In the genomic region with DNA sequence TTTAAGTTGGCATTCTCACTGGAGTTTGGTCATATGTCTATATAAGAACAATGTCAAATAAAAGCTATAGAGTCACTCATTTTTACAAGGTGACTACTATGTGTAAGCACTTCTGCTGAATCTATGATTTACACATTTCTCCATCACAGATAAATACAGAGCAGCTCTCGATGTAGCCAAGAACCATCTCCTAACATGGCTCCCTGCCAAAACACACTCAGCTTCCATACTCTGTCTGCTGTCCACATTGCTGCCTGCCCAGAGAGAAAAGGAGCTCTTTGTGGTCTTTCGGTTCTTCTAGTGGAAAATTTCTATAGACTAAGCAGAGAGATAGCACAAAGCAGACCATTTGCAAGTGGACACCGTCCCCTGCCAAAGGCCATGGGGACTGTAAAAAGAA, we compare ENCODE assay signal across 12 cellular contexts.
A peak's percentile ranks its signal among the peaks of the same experiment; 100 is the strongest.
DNase-seq lines count a peak whose midpoint lies in the region; ATAC-seq and TF ChIP-seq lines count a peak whose summit lies in the region.
"Had no signal": no experiment of that assay in that cellular context is flagged by ENCODE, and none has a peak within 500 bp of the region (broad histone marks: within the 10 kb centered on the region; RNA-seq: fewer than 3 reads in every experiment).

No MANE protein-coding gene starts in this region.

- POLR2A ChIA-PET in MCF 10A (lab: Yijun Ruan, JAX), result no interaction called here
- POLR2A ChIA-PET in Panc1 (lab: Charles Lee), result no interaction called here
- POLR2A ChIA-PET in PC-9 (lab: Charles Lee; ENCODE audit: unreplicated experiment), result no interaction called here

- peaks cover 8% of the 10 kb centered on the region for H3K4me1 Mint-ChIP-seq in MCF 10A (ENCODE audit: insufficient read depth, unreplicated experiment)
- H3K4me1 Mint-ChIP-seq: activated B cell treated with CpG ODN at 0.5 μM for 24 hours, B cell had no signal

- H3K27ac Mint-ChIP-seq in MCF 10A (ENCODE audit: low read depth, unreplicated experiment), result no peak overlapping the region
- H3K27ac Mint-ChIP-seq: activated B cell treated with CpG ODN at 0.5 μM for 24 hours, B cell had no signal

- ATAC-seq in Panc1 (0 out of 2 replicates have a peak, but pooled peaks have one; percentile 26), gastroesophageal sphincter (peak; percentile 55), GM18502 (IDR thresholded peaks at IDR 0.05; ENCODE audit: poor library complexity, unreplicated experiment) (no peak)
- ATAC-seq: upper lobe of right lung had no signal

- H3K36me3 ChIP-seq in breast epithelium, result no peaks in the 10 kb centered on the region
- H3K36me3 ChIP-seq in Panc1 (ENCODE audit: control insufficient read depth, insufficient read depth, low read length), result no peaks in the 10 kb centered on the region
- no peaks in the 10 kb centered on the region for H3K36me3 ChIP-seq in gastroesophageal sphincter
- H3K36me3 ChIP-seq in testis (ENCODE audit: low read depth, missing control alignments), result no peaks in the 10 kb centered on the region
- H3K36me3 ChIP-seq in PC-9 (ENCODE audit: low read depth), result no peaks in the 10 kb centered on the region
- H3K36me3 ChIP-seq: upper lobe of right lung had no signal

- CTCF ChIA-PET in MCF 10A (lab: Yijun Ruan, JAX) (interaction anchor here (0.7 to 1.1 kb wide), 2 partner anchors 8 to 9 kb away, joined by 3 read pairs; no protein-coding TSS in a partner anchor), Panc1 (lab: Charles Lee) (no interaction called here), PC-9 (lab: Charles Lee) (no interaction called here)

- H3K4me2 ChIP-seq in PC-9, result no peak overlapping the region

- TF ChIP-seq POLR2A in breast epithelium (IDR thresholded peaks at IDR 0.05) (no peak), gastroesophageal sphincter (IDR thresholded peaks at IDR 0.05) (no peak), testis (IDR thresholded peaks at IDR 0.05) (no peak)

- no peak for TF ChIP-seq CTCF in MCF 10A (IDR thresholded peaks at IDR 0.05; ENCODE audit: unreplicated experiment)
- no peak for TF ChIP-seq CTCF in breast epithelium (IDR thresholded peaks at IDR 0.05)
- TF ChIP-seq CTCF in Panc1 (IDR thresholded peaks at IDR 0.05), result no peak
- no peak for TF ChIP-seq CTCF in gastroesophageal sphincter (IDR thresholded peaks at IDR 0.05)
- TF ChIP-seq CTCF in testis (IDR thresholded peaks at IDR 0.05), result no peak
- TF ChIP-seq CTCF in PC-9 (conservative IDR thresholded peaks at IDR 0.05), result no peak

- no peaks in the 10 kb centered on the region for H3K36me3 Mint-ChIP-seq in MCF 10A (ENCODE audit: insufficient read depth, unreplicated experiment)

- H3K4me3 ChIP-seq in breast epithelium, result peak overlapping the region in 1 of 3 donors; percentile 4
- no peak overlapping the region for H3K4me3 ChIP-seq in Panc1 (ENCODE audit: low read depth in 2 of 2, low read length in 2 of 2)
- no peak overlapping the region for H3K4me3 ChIP-seq in gastroesophageal sphincter
- no peak overlapping the region for H3K4me3 ChIP-seq in testis
- no peak overlapping the region for H3K4me3 ChIP-seq in PC-9
- H3K4me3 ChIP-seq: upper lobe of right lung had no signal

- H3K4me3 Mint-ChIP-seq in MCF 10A (ENCODE audit: unreplicated experiment), result no peak overlapping the region
- H3K4me3 Mint-ChIP-seq: activated B cell treated with CpG ODN at 0.5 μM for 24 hours, B cell had no signal

- peak; percentile 42 for DNase-seq in MCF 10A (ENCODE audit: unreplicated experiment)
- DNase-seq in breast epithelium (ENCODE audit: low spot score in 2 of 2), result no peak
- no peak for DNase-seq in Panc1 (ENCODE audit: low read depth, low spot score)
- DNase-seq in testis, result peak; percentile 40
- no peak for DNase-seq in PC-9
- DNase-seq in retina, result no peak
- DNase-seq: activated B cell treated with CpG ODN at 0.5 μM for 24 hours; effector memory CD4-positive, alpha-beta T cell; upper lobe of right lung had no signal

- no peaks in the 10 kb centered on the region for H3K27me3 ChIP-seq in breast epithelium
- H3K27me3 ChIP-seq in Panc1 (ENCODE audit: control insufficient read depth, insufficient read depth, low read length), result no peaks in the 10 kb centered on the region
- no peaks in the 10 kb centered on the region for H3K27me3 ChIP-seq in gastroesophageal sphincter
- no peaks in the 10 kb centered on the region for H3K27me3 ChIP-seq in testis
- no peaks in the 10 kb centered on the region for H3K27me3 ChIP-seq in PC-9 (ENCODE audit: insufficient read depth, low read depth)
- H3K27me3 ChIP-seq: upper lobe of right lung had no signal

- H3K79me2 ChIP-seq in PC-9 (ENCODE audit: low read depth), result no peaks in the 10 kb centered on the region

- no peaks in the 10 kb centered on the region for H3K9me2 ChIP-seq in PC-9 (ENCODE audit: insufficient read depth)

- H3K27me3 Mint-ChIP-seq in MCF 10A (ENCODE audit: insufficient read depth, unreplicated experiment), result no peaks in the 10 kb centered on the region

- no peaks in the 10 kb centered on the region for H4K20me1 ChIP-seq in PC-9 (ENCODE audit: insufficient read depth)

- 0 to 3% methylated on average over 3 of the region's 3 CpGs for WGBS in gastroesophageal sphincter (ENCODE audit: low coverage in 1 of 2), 2 donors
- WGBS in testis, 2 donors, result 32 to 58% methylated on average over 3 of the region's 3 CpGs

- in situ Hi-C loops in Panc1 (cut with HindIII; ENCODE audit: low pct_unique_long_range_greater_than_20kb, low sequenced_read_pairs), result no loop called here

- H3K4me1 ChIP-seq in breast epithelium (no peaks in the 10 kb centered on the region), Panc1 (ENCODE audit: control insufficient read depth, insufficient read depth, low read length) (no peaks in the 10 kb centered on the region), gastroesophageal sphincter (peaks cover 0 to 12% (median 0%) of the 10 kb centered on the region in 3 donors), testis (no peaks in the 10 kb centered on the region), PC-9 (replicated peaks; ENCODE audit: insufficient read depth) (no peaks in the 10 kb centered on the region)
- H3K4me1 ChIP-seq: upper lobe of right lung had no signal

- intact Hi-C loops in MCF 10A (cut with micrococcal nuclease), result no loop called here
- intact Hi-C loops in breast epithelium (cut with DNase I; ENCODE audit: low total_unique reads), result no loop called here
- intact Hi-C loops in Panc1 (cut with micrococcal nuclease; ENCODE audit: unreplicated experiment), result no loop called here
- intact Hi-C loops in testis (cut with DNase I; ENCODE audit: low total_unique reads), result no loop called here
- intact Hi-C loops in PC-9 (cut with micrococcal nuclease; ENCODE audit: unreplicated experiment), result no loop called here

- H3K27ac ChIP-seq in breast epithelium (no peak overlapping the region), Panc1 (ENCODE audit: low read length) (no peak overlapping the region), gastroesophageal sphincter (peak overlapping the region in 2 of 4 donors; percentile 41 to 53), testis (no peak overlapping the region), PC-9 (no peak overlapping the region)
- H3K27ac ChIP-seq: upper lobe of right lung had no signal

- no peak for TF ChIP-seq EP300 in gastroesophageal sphincter (IDR thresholded peaks at IDR 0.05)

- H3K9me3 ChIP-seq in breast epithelium, result no peaks in the 10 kb centered on the region
- H3K9me3 ChIP-seq in Panc1 (ENCODE audit: control insufficient read depth, insufficient read depth, low read depth, low read length), result no peaks in the 10 kb centered on the region
- no peaks in the 10 kb centered on the region for H3K9me3 ChIP-seq in gastroesophageal sphincter
- H3K9me3 ChIP-seq in testis, result no peaks in the 10 kb centered on the region
- no peaks in the 10 kb centered on the region for H3K9me3 ChIP-seq in PC-9 (ENCODE audit: insufficient read depth, low read depth)
- H3K9me3 ChIP-seq: upper lobe of right lung had no signal

- H3F3A ChIP-seq in PC-9 (ENCODE audit: insufficient read depth, low read depth), result no peaks in the 10 kb centered on the region

- no peak overlapping the region for H2AFZ ChIP-seq in PC-9

- BruUV-seq in MCF 10A (replicated peaks; lab: Mats Ljungman, UMichigan) (no TSS peak), Panc1 (replicated peaks; lab: Mats Ljungman, UMichigan) (no TSS peak), PC-9 (replicated peaks; lab: Mats Ljungman, UMichigan) (no TSS peak)

- H3K9me3 Mint-ChIP-seq in MCF 10A (ENCODE audit: unreplicated experiment), result no peaks in the 10 kb centered on the region

Comparison
In these comparisons a context has a peak if more than half of its experiments do, and no peak if none do; other contexts are left out.
1. DNase-seq: peak in MCF 10A (single experiment) and testis (single experiment); none in breast epithelium (0 of 2), Panc1 (single experiment), PC-9 (0 of 2) and retina (single experiment).